8 cellular contexts compared by ENCODE assay signal in genomic region chr1:211680752-211681327, GRCh38. TPM values are rescaled to one million over a fixed set of nuclear protein-coding genes. Genes with fewer than 3 reads are reported as not detected.
DNase-seq lines count a peak whose midpoint lies in the region; ATAC-seq, FAIRE-seq and TF ChIP-seq lines count a peak whose summit lies in the region.

No MANE protein-coding gene starts in this region.

- DNase-seq in NCI-H1092 treated with DMSO at 0.1 percent for 48 hours (lab: John Stamatoyannopoulos, UW) (peak; percentile 93), SK-N-MC (ENCODE audit: low read depth, low spot score) (peak; percentile 76), germinal center (ENCODE audit: low spot score) (peak; percentile 86), posterior vena cava (ENCODE audit: low spot score) (peak; percentile 92), urothelium cell line (ENCODE audit: low spot score) (peak; percentile 82)
- peak; percentile 58 for DNase-seq in activated gamma-delta T cell treated with anti-CD3 and anti-CD28 coated beads, Interleukin-2, amount 50 U/mL, for 16 hours (ENCODE audit: low read depth)

- H3K9ac ChIP-seq in SK-N-MC (ENCODE audit: insufficient read length): no peak overlapping the region

- FAIRE-seq in urothelium cell line (lab: Jason Lieb, UNC): no peak

- H3K4me3 ChIP-seq in SK-N-MC: no peak overlapping the region

- no peaks in the 10 kb centered on the region for H3K9me3 ChIP-seq in SK-N-MC (ENCODE audit: low read depth, low read length)

- TF ChIP-seq CTCF in GM12874 (IDR thresholded peaks at IDR 0.05; ENCODE audit: insufficient read depth, low read depth, low read length): peak; percentile 54

- peak; percentile 80 for ATAC-seq in HG02678 (IDR thresholded peaks at IDR 0.05; ENCODE audit: unreplicated experiment)

- no peaks in the 10 kb centered on the region for H3K36me3 ChIP-seq in SK-N-MC (ENCODE audit: insufficient read depth, low read length)

- no peak overlapping the region for H3K27ac ChIP-seq in SK-N-MC

- intact Hi-C loops in posterior vena cava (cut with DNase I): no loop called here

RNA-seq across cellular contexts. Expression of gene NEK2, which starts 5.4 kb away (rescaled TPM):
- not detected for total RNA-seq in posterior vena cava
